ENCODE assay signal across 28 cellular contexts in the genomic region with DNA sequence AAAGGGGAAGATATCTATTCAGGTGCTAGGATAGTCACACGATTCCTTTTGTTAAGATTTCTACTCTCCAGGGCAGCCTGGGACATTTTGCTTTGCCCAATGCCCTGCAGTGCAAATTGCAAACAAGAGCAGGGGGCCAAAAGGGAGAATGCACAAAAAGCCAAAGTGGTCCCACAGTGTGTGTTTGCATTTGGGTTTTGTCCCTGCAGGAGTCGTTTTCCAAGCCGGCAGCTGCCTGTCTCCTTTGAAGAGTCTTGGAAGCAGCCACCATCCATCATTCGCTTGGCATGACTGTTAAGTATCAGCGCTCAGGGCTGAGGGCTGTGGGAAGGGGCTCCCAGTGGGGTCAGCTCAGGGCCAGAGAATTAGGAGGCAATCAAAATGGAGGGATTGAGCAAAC.
"Had no signal": no experiment of that assay in that cellular context is flagged by ENCODE, and none has a peak within 500 bp of the region (broad histone marks: within the 10 kb centered on the region; RNA-seq: fewer than 3 reads in every experiment).

No MANE protein-coding gene starts in this region.

- H3K4me1 ChIP-seq: esophagus squamous epithelium, left lung, psoas muscle, sigmoid colon, testis had no signal

- H3K27me3 ChIP-seq: esophagus squamous epithelium, heart right ventricle, left lung, ovary, sigmoid colon, testis, tibial artery had no signal

- H3K9me3 ChIP-seq: esophagus squamous epithelium, heart right ventricle, left lung, mucosa of descending colon, ovary, psoas muscle, sigmoid colon, testis, tibial artery had no signal

- DNase-seq: dermis blood vessel endothelial cell; effector memory CD4-positive, alpha-beta T cell; erythroblast; esophagus squamous epithelium; foreskin melanocyte; glutamatergic neuron; heart right ventricle; hippocampal formation; immature natural killer cell; left lung; mesenchymal stem cell; mucosa of descending colon; naive B cell; occipital lobe; ovary; psoas muscle; right cardiac atrium; sigmoid colon; stimulated activated CD4-positive, alpha-beta T cell treated with anti-CD3 and anti-CD28 coated beads, Interleukin-4, amount 100 ng/mL, for 4 hours; stimulated activated naive CD8-positive, alpha-beta T cell treated with anti-CD3 and anti-CD28 coated beads, Interleukin-15, Interleukin-2, amounts not matched to agents 100 U/mL and 50 U/mL, for 24 hours; substantia nigra; testis; tibial artery had no signal

- H3K27ac ChIP-seq: coronary artery, esophagus squamous epithelium, heart right ventricle, left lung, ovary, psoas muscle, sigmoid colon, testis, tibial artery had no signal

- H3K36me3 ChIP-seq: esophagus squamous epithelium, heart right ventricle, left lung, ovary, sigmoid colon, tibial artery had no signal

- H3K4me3 ChIP-seq: coronary artery, esophagus squamous epithelium, heart right ventricle, left lung, mucosa of descending colon, ovary, psoas muscle, sigmoid colon, testis, tibial artery had no signal

- FAIRE-seq: endometrium, keratinocyte had no signal

- ATAC-seq: heart right ventricle; left lung; mucosa of descending colon; natural killer cell treated with Interleukin-12 subunit alpha and Interleukin-12 subunit beta and Interleukin-15 and Interleukin-18, amount 100 ng/mL, for 72 hours; psoas muscle; right cardiac atrium; stimulated activated memory B cell treated with anti-CD40 and anti-IgM and Interleukin-4, amounts not matched to agents 10 μg/mL and 1 μg/mL and 100 μg/mL, for 72 hours; stimulated activated naive CD8-positive, alpha-beta T cell treated with anti-CD3 and anti-CD28 coated beads, Interleukin-15, Interleukin-2, amounts not matched to agents 100 U/mL and 50 U/mL, for 24 hours had no signal
